In genomic region chr10:112701528-112702295, GRCh38 we compare ENCODE assay signal across 15 cellular contexts.
DNase-seq lines count a peak whose midpoint lies in the region; ATAC-seq, FAIRE-seq and TF ChIP-seq lines count a peak whose summit lies in the region.
"Had no signal": no experiment of that assay in that cellular context is flagged by ENCODE, and none has a peak within 500 bp of the region (broad histone marks: within the 10 kb centered on the region; RNA-seq: fewer than 3 reads in every experiment).

No MANE protein-coding gene starts in this region.

- H3K4me1 ChIP-seq in lower lobe of right lung (no peaks in the 10 kb centered on the region), subcutaneous abdominal adipose tissue (ENCODE audit: control insufficient read depth in 5 of 5, insufficient read depth in 5 of 5, low read length in 5 of 5) (peaks cover 2 to 12% (median 11%) of the 10 kb centered on the region in 5 donors)

- H3K36me3 ChIP-seq in bronchial epithelial cell (ENCODE audit: control insufficient read depth, insufficient read depth, low read length) (no peaks in the 10 kb centered on the region), lower lobe of right lung (no peaks in the 10 kb centered on the region), subcutaneous abdominal adipose tissue (ENCODE audit: control insufficient read depth in 5 of 5, insufficient read depth in 5 of 5, low read length in 5 of 5) (no peaks in the 10 kb centered on the region)

- H3K27me3 ChIP-seq in bronchial epithelial cell (ENCODE audit: control insufficient read depth, insufficient read depth, low read length) (no peaks in the 10 kb centered on the region), lower lobe of right lung (ENCODE audit: low read depth) (no peaks in the 10 kb centered on the region), subcutaneous abdominal adipose tissue (ENCODE audit: control insufficient read depth in 5 of 5, insufficient read depth in 4 of 5, low read length in 5 of 5) (no peaks in the 10 kb centered on the region)

- no peaks in the 10 kb centered on the region for H3K9me3 ChIP-seq in lower lobe of right lung
- H3K9me3 ChIP-seq in subcutaneous abdominal adipose tissue (ENCODE audit: control insufficient read depth in 5 of 5, low read length in 5 of 5) = no peaks in the 10 kb centered on the region

- H3K9ac ChIP-seq in subcutaneous abdominal adipose tissue (ENCODE audit: low read length in 5 of 5) = no peak overlapping the region
- H3K9ac ChIP-seq: KMS-11 had no signal

- ATAC-seq in lower lobe of right lung = peak; percentile 23 to 64
- ATAC-seq in GM18505 (IDR thresholded peaks at IDR 0.05; ENCODE audit: unreplicated experiment) = no peak

- DNase-seq in NOMO-1 (lab: John Stamatoyannopoulos, UW; ENCODE audit: unreplicated experiment in 2 of 2) = peak; percentile 28 to 60
- no peak for DNase-seq in bronchial epithelial cell (ENCODE audit: low read depth)
- no peak for DNase-seq in lower lobe of right lung
- DNase-seq in NCI-H128 (lab: John Stamatoyannopoulos, UW; ENCODE audit: unreplicated experiment) = no peak
- no peak for DNase-seq in effector CD4-positive, alpha-beta T cell
- DNase-seq: NCI-H1417 treated with DMSO at 0.1 percent for 48 hours, NCI-H2029, NCI-H510A, NCI-H82 had no signal

- no peak for TF ChIP-seq POLR2A in GM18505 (IDR thresholded peaks at IDR 0.05; ENCODE audit: borderline replicate concordance, extremely low read depth, insufficient read depth, insufficient read length)

- peak; percentile 7 for FAIRE-seq in bronchial epithelial cell (lab: Jason Lieb, UNC)
- FAIRE-seq: H54 had no signal

- TF ChIP-seq CTCF in bronchial epithelial cell (IDR thresholded peaks at IDR 0.05; ENCODE audit: insufficient read depth, low read length, severe bottlenecking) = no peak
- TF ChIP-seq CTCF in lower lobe of right lung (IDR thresholded peaks at IDR 0.05) = no peak

- no peak overlapping the region for H3K27ac ChIP-seq in lower lobe of right lung
- peak overlapping the region; percentile 59 for H3K27ac ChIP-seq in subcutaneous abdominal adipose tissue (ENCODE audit: low read depth, low read length)
- H3K27ac ChIP-seq: KMS-11, RWPE1, SK-N-MC had no signal

- H3K4me3 ChIP-seq in bronchial epithelial cell (ENCODE audit: low read depth, low read length) (no peak overlapping the region), lower lobe of right lung (no peak overlapping the region), subcutaneous abdominal adipose tissue (ENCODE audit: low read depth in 1 of 5, low read length in 5 of 5) (no peak overlapping the region)
- H3K4me3 ChIP-seq: SK-N-MC had no signal

- intact Hi-C loops in lower lobe of right lung (cut with DNase I) = no loop called here

Comparison
In these comparisons a context has a peak if more than half of its experiments do, and no peak if none do; other contexts are left out.
1. DNase-seq: peak in NOMO-1 (2 of 2); none in bronchial epithelial cell (single experiment), lower lobe of right lung (single experiment), NCI-H128 (single experiment) and effector CD4-positive, alpha-beta T cell (single experiment).